In the genomic region with DNA sequence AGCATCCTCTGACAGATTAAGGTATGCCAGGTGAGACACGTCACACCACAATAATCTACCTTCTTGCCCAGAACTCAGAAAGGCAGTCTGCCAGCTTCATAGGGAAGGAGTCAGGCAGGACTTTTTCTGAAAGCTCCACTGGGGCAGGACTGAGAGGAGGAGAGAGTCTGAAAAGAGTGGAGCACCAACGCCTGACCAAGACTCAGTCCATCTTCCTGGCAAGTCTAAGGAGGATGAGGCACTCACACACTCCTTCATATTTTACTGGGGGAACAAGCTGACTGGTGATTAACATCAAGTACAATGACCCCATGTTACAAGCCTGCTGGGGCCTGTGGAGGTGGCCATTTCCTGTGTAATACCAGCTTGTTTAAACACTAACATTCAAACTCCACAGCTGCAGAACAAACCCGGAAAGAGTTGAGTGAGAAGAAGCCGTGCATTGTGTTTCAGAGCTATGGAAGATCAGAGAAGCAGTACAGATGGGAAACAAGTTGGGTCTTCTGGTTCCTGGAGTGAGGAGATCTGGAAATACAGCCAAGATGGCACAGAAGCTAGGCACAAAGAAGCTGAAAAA, we compare ENCODE assay signal across 1 cellular context.
TF ChIP-seq lines count a peak whose summit lies in the region.

No MANE protein-coding gene starts in this region.

TF ChIP-seq in liver, 16 proteins besides CTCF, POLR2A, EP300 and RAD21 (continued from another document):
- TF ChIP-seq, protein P1, sequence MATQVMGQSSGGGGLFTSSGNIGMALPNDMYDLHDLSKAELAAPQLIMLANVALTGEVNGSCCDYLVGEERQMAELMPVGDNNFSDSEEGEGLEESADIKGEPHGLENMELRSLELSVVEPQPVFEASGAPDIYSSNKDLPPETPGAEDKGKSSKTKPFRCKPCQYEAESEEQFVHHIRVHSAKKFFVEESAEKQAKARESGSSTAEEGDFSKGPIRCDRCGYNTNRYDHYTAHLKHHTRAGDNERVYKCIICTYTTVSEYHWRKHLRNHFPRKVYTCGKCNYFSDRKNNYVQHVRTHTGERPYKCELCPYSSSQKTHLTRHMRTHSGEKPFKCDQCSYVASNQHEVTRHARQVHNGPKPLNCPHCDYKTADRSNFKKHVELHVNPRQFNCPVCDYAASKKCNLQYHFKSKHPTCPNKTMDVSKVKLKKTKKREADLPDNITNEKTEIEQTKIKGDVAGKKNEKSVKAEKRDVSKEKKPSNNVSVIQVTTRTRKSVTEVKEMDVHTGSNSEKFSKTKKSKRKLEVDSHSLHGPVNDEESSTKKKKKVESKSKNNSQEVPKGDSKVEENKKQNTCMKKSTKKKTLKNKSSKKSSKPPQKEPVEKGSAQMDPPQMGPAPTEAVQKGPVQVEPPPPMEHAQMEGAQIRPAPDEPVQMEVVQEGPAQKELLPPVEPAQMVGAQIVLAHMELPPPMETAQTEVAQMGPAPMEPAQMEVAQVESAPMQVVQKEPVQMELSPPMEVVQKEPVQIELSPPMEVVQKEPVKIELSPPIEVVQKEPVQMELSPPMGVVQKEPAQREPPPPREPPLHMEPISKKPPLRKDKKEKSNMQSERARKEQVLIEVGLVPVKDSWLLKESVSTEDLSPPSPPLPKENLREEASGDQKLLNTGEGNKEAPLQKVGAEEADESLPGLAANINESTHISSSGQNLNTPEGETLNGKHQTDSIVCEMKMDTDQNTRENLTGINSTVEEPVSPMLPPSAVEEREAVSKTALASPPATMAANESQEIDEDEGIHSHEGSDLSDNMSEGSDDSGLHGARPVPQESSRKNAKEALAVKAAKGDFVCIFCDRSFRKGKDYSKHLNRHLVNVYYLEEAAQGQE (IDR thresholded peaks at IDR 0.05) = no peak
- peak; percentile 24 for TF ChIP-seq FOXA2 (IDR thresholded peaks at IDR 0.05)
- TF ChIP-seq, protein P2, sequence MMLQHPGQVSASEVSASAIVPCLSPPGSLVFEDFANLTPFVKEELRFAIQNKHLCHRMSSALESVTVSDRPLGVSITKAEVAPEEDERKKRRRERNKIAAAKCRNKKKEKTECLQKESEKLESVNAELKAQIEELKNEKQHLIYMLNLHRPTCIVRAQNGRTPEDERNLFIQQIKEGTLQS (IDR thresholded peaks at IDR 0.05) = no peak
- no peak for TF ChIP-seq HNF4G (IDR thresholded peaks at IDR 0.05)
- TF ChIP-seq TAF1 (conservative IDR thresholded peaks at IDR 0.05) = no peak
- peak; percentile 93 to 96 for TF ChIP-seq RXRA (IDR thresholded peaks at IDR 0.05)
